In the genomic region with DNA sequence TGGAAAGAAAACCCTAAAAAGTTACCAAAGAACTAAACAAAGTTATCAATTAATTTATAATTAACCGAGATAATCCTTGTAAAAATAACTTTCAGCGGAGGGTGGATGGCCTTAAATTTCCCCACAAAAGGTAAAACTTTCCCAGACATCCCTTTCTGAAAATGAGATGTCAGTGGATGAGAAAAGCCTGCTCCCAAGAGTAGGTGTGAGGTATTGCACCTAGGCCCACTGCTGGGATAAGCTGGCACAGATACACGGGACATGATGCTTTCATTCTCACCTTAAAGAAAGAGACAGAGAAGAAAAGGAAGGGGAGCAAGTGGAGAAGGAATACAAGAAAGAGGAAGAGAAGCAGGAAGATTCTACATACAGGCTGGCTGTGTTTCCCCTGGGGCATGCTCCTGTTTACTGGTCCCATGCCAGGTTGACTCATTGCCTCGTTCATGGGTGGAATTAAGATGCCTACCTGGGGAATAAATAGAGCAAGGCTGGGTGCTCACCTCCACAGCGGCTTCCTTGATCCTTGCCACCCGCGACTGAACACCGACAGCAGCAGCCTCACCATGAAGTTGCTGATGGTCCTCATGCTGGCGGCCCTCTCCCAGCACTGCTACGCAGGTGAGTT, we compare ENCODE assay signal across 15 cellular contexts. TPM values are rescaled to one million over a fixed set of nuclear protein-coding genes. Genes with fewer than 3 reads are reported as not detected.
DNase-seq lines count a peak whose midpoint lies in the region; ATAC-seq, FAIRE-seq and TF ChIP-seq lines count a peak whose summit lies in the region.
"Had no signal": no experiment of that assay in that cellular context is flagged by ENCODE, and none has a peak within 500 bp of the region (broad histone marks: within the 10 kb centered on the region; RNA-seq: fewer than 3 reads in every experiment).

A gene (plus strand): TSS at position 505 of the 625 bp plus-strand sequence. CDS start 59 bp downstream, at position 564.

- H3K4me3 ChIP-seq in bronchial epithelial cell (ENCODE audit: low read depth, low read length): no peak within 1 kb of the TSS
- H3K4me3 ChIP-seq: tibial artery had no signal

- peaks cover 3% of the 10 kb centered on the region for H3K4me1 Mint-ChIP-seq in neural crest cell
- H3K4me1 Mint-ChIP-seq: activated T-helper 17 cell treated with anti-CD3 and anti-CD28 coated beads, Interleukin-2, amount 50 U/mL, for 72 hours; central memory CD8-positive, alpha-beta T cell had no signal

- no peak for FAIRE-seq in bronchial epithelial cell (lab: Jason Lieb, UNC)

- peaks cover 46% of the 10 kb centered on the region for H3K27me3 Mint-ChIP-seq in neural crest cell (ENCODE audit: low read depth)

- DNase-seq in DMS 273 (lab: John Stamatoyannopoulos, UW; ENCODE audit: unreplicated experiment) (peak; percentile 10), DMS 273 treated with DMSO at 0.1 percent for 48 hours (lab: John Stamatoyannopoulos, UW) (no peak), bronchial epithelial cell (ENCODE audit: low read depth) (peak; percentile 66), neural crest cell (ENCODE audit: low read depth, low spot score) (no peak), hypothalamus (lab: John Stamatoyannopoulos, UW) (no peak)
- no peak for DNase-seq in stimulated activated CD4-positive, alpha-beta T cell treated with anti-CD3 and anti-CD28 coated beads, Interleukin-1b, Interleukin-23, amount 100 ng/mL, for 48 hours
- DNase-seq: 8988T, DMS79, NCI-H1436 treated with DMSO at 0.1 percent for 48 hours, tibial artery had no signal

- H3K36me3 Mint-ChIP-seq in neural crest cell (ENCODE audit: low read depth): no peaks in the 10 kb centered on the region

- H3K4me3 Mint-ChIP-seq in neural crest cell: no peak within 1 kb of the TSS
- H3K4me3 Mint-ChIP-seq: activated T-helper 17 cell treated with anti-CD3 and anti-CD28 coated beads, Interleukin-2, amount 50 U/mL, for 72 hours; central memory CD8-positive, alpha-beta T cell had no signal

- TF ChIP-seq CTCF in LNCAP (IDR thresholded peaks at IDR 0.05) (peak; percentile 71), bronchial epithelial cell (IDR thresholded peaks at IDR 0.05; ENCODE audit: insufficient read depth, low read length, severe bottlenecking) (peak; percentile 45), neural crest cell (conservative IDR thresholded peaks at IDR 0.05) (peak; percentile 24)

- H3K9me3 Mint-ChIP-seq in neural crest cell: no peaks in the 10 kb centered on the region
- H3K9me3 Mint-ChIP-seq: activated T-helper 17 cell treated with anti-CD3 and anti-CD28 coated beads, Interleukin-2, amount 50 U/mL, for 72 hours; central memory CD8-positive, alpha-beta T cell had no signal

- no peaks in the 10 kb centered on the region for H3K27me3 ChIP-seq in bronchial epithelial cell (ENCODE audit: control insufficient read depth, insufficient read depth, low read length)

- H3K27ac Mint-ChIP-seq in neural crest cell (ENCODE audit: unreplicated experiment): no peak within 1 kb of the TSS
- H3K27ac Mint-ChIP-seq: activated T-helper 17 cell treated with anti-CD3 and anti-CD28 coated beads, Interleukin-2, amount 50 U/mL, for 72 hours had no signal

- no peak for ATAC-seq in GM19452 (IDR thresholded peaks at IDR 0.05; ENCODE audit: unreplicated experiment)
- ATAC-seq: activated T-helper 17 cell treated with anti-CD3 and anti-CD28 coated beads, Interleukin-2, amount 50 U/mL, for 72 hours had no signal

- no peaks in the 10 kb centered on the region for H3K36me3 ChIP-seq in bronchial epithelial cell (ENCODE audit: control insufficient read depth, insufficient read depth, low read length)
- H3K36me3 ChIP-seq: tibial artery had no signal

RNA-seq across cellular contexts. Expression of the gene that starts here (rescaled TPM):
- not detected in 2 replicates for total RNA-seq in bronchial epithelial cell
- not detected in 2 replicates for total RNA-seq in neural crest cell
- total RNA-seq: activated T-helper 17 cell treated with anti-CD3 and anti-CD28 coated beads, Interleukin-2, amount 50 U/mL, for 72 hours; mesenteric fat pad had no signal

Comparison
In these comparisons a context has a peak if more than half of its experiments do, and no peak if none do; other contexts are left out.
1. Peak in DNase-seq in bronchial epithelial cell; RNA of the gene not detected or under 1 TPM.